Comparison of ENCODE assay signal across 7 cellular contexts in the genomic region with DNA sequence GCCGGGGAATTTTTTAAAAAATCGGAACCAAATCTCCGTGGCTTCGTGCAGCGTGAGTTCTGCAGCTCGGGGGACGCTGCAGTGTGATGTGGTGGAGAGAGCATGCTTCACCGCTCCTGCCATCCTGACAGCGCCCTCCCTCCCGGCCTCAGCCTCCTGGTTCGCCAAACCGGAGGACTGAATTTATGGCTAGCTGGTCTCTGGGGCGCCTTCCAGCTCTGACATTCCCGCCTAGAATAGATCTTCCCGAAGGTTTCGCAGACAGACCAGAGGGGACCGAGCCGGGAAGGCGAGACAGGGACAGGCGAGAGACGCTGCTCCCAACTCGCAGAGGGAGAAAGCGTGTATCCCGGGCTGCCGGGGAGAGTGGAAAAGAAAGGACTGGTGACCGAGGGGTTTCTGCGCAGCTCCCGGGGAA. TPM values are rescaled to one million over a fixed set of nuclear protein-coding genes. Genes with fewer than 3 reads are reported as not detected.
DNase-seq lines count a peak whose midpoint lies in the region; ATAC-seq, FAIRE-seq and TF ChIP-seq lines count a peak whose summit lies in the region.

No MANE protein-coding gene starts in this region.

- intact Hi-C loops in thyroid gland (cut with DNase I), result loop anchor here (10.0 kb wide), 1 partner anchor 150 kb away; no protein-coding TSS in a partner anchor

- peaks cover 8% of the 10 kb centered on the region for H3K4me1 ChIP-seq in endocrine pancreas (ENCODE audit: control insufficient read depth, insufficient read depth, low read length)
- peaks cover 10% of the 10 kb centered on the region for H3K4me1 ChIP-seq in mesenchymal stem cell (ENCODE audit: control insufficient read depth, insufficient read depth, low read depth, low read length)
- H3K4me1 ChIP-seq in thyroid gland, result peaks cover 41 to 71% of the 10 kb centered on the region in 2 donors

- no peak overlapping the region for H3K14ac ChIP-seq in mesenchymal stem cell (ENCODE audit: low read length in 2 of 2)

- H3K9me3 ChIP-seq in endocrine pancreas (ENCODE audit: control insufficient read depth, low read length) (no peaks in the 10 kb centered on the region), mesenchymal stem cell (ENCODE audit: control insufficient read depth, low read length) (no peaks in the 10 kb centered on the region), thyroid gland (no peaks in the 10 kb centered on the region)

- no peak overlapping the region for H3K23ac ChIP-seq in mesenchymal stem cell (ENCODE audit: low read length in 2 of 2)

- H3K27me3 ChIP-seq in endocrine pancreas (ENCODE audit: control insufficient read depth, insufficient read depth, low read length) (no peaks in the 10 kb centered on the region), mesenchymal stem cell (ENCODE audit: control insufficient read depth in 1 of 2, insufficient read depth in 1 of 2, low read length in 2 of 2) (peaks cover 8 to 73% of the 10 kb centered on the region in 2 experiments), thyroid gland (no peaks in the 10 kb centered on the region)

- peak overlapping the region; percentile 88 for H3K9ac ChIP-seq in endocrine pancreas (ENCODE audit: control insufficient read depth, insufficient read depth, low read length)
- H3K9ac ChIP-seq in mesenchymal stem cell (ENCODE audit: low read length), result no peak overlapping the region

- H2BK15ac ChIP-seq in mesenchymal stem cell (ENCODE audit: low read depth, poor library complexity, severe bottlenecking), result no peak overlapping the region

- H2BK120ac ChIP-seq in mesenchymal stem cell (ENCODE audit: low read depth, low read length), result peak overlapping the region; percentile 24

- H2AFZ ChIP-seq in mesenchymal stem cell (ENCODE audit: low read depth, low read length), result no peak overlapping the region

- FAIRE-seq in HTR-8/SVneo (lab: Jason Lieb, UNC) (no peak), H54 (lab: Jason Lieb, UNC) (no peak)

- H3K4ac ChIP-seq in mesenchymal stem cell (ENCODE audit: low read depth in 1 of 2, low read length in 2 of 2), result no peak overlapping the region

- H3K4me3 ChIP-seq in endocrine pancreas (ENCODE audit: control insufficient read depth, insufficient read depth, low read length), result peak overlapping the region; percentile 47
- peak overlapping the region; percentile 63 to 70 for H3K4me3 ChIP-seq in mesenchymal stem cell (ENCODE audit: insufficient read depth in 1 of 2, low read depth in 1 of 2, low read length in 2 of 2)
- H3K4me3 ChIP-seq in thyroid gland (replicated peaks in 1 of 3), result peak overlapping the region in 1 of 3 donors; percentile 45

- H3K18ac ChIP-seq in mesenchymal stem cell (ENCODE audit: low read depth in 1 of 2, low read length in 2 of 2), result peak overlapping the region in 1 of 2 experiments; percentile 88

- DNase-seq in mesenchymal stem cell, result peak; percentile 59
- peak; percentile 35 to 55 for DNase-seq in thyroid gland
- DNase-seq in HTR-8/SVneo (ENCODE audit: insufficient read length, low spot score), result no peak
- no peak for DNase-seq in H54 (ENCODE audit: insufficient read length, low spot score)

- H4K8ac ChIP-seq in mesenchymal stem cell (ENCODE audit: low read length), result peak overlapping the region; percentile 85

- ATAC-seq in GM18511 (IDR thresholded peaks at IDR 0.05; ENCODE audit: unreplicated experiment) (peak; percentile 33), SK-N-SH treated with all-trans-retinoic acid at 6 μM for 48 hours (peak; percentile 79)

- WGBS in mesenchymal stem cell, result 1% methylated on average over 28 of the region's 28 CpGs
- 7 to 8% methylated on average over 19 to 27 of the region's 28 CpGs for WGBS in thyroid gland, 2 donors

- no peak overlapping the region for H2BK5ac ChIP-seq in mesenchymal stem cell (ENCODE audit: low read depth, low read length, poor library complexity, severe bottlenecking)

- no peak overlapping the region for H3K27ac ChIP-seq in mesenchymal stem cell (ENCODE audit: low read length, poor library complexity, severe bottlenecking)
- peak overlapping the region in 2 of 3 donors; percentile 3 to 59 for H3K27ac ChIP-seq in thyroid gland

- H3K36me3 ChIP-seq in endocrine pancreas (ENCODE audit: control insufficient read depth, insufficient read depth, low read length) (no peaks in the 10 kb centered on the region), mesenchymal stem cell (ENCODE audit: control insufficient read depth in 1 of 2, insufficient read depth in 2 of 2, low read depth in 1 of 2, low read length in 2 of 2) (peaks cover 0 to 3% of the 10 kb centered on the region in 2 experiments), thyroid gland (peaks cover 0 to 4% of the 10 kb centered on the region in 2 donors)

- peak overlapping the region; percentile 72 for H3K4me2 ChIP-seq in mesenchymal stem cell (ENCODE audit: low read length, poor library complexity, severe bottlenecking)

- H2AK5ac ChIP-seq in mesenchymal stem cell (ENCODE audit: low read length, severe bottlenecking), result no peak overlapping the region

- peak overlapping the region; percentile 64 for H4K91ac ChIP-seq in mesenchymal stem cell (ENCODE audit: low read length)

- peak overlapping the region in 1 of 2 experiments; percentile 87 for H2BK12ac ChIP-seq in mesenchymal stem cell (ENCODE audit: low read length in 2 of 2)

- TF ChIP-seq CTCF in thyroid gland (IDR thresholded peaks at IDR 0.05), result no peak

- TF ChIP-seq POLR2A in thyroid gland (IDR thresholded peaks at IDR 0.05), result no peak
- no peak for TF ChIP-seq POLR2A in H54 (IDR thresholded peaks at IDR 0.05; ENCODE audit: low read depth, low read length)

- H3K79me1 ChIP-seq in mesenchymal stem cell (replicated peaks; ENCODE audit: low read length, poor library complexity, severe bottlenecking), result no peaks in the 10 kb centered on the region

TF ChIP-seq in SK-N-SH treated with all-trans-retinoic acid at 6 μM for 48 hours, 23 proteins besides CTCF, POLR2A, EP300 and RAD21:
- TF ChIP-seq ZFP3 (CRISPR knock-in tag; IDR thresholded peaks at IDR 0.05), result no peak
- TF ChIP-seq ZFP30 (CRISPR knock-in tag; IDR thresholded peaks at IDR 0.05), result no peak
- TF ChIP-seq GLIS3 (CRISPR knock-in tag; IDR thresholded peaks at IDR 0.05), result no peak
- no peak for TF ChIP-seq ESRRG (CRISPR knock-in tag; IDR thresholded peaks at IDR 0.05)
TF ChIP-seq in SK-N-SH treated with all-trans-retinoic acid at 6 μM for 48 hours: peak in this region for 0.

RNA-seq across cellular contexts. Expression of a gene that starts 25.9 kb away (rescaled TPM):
- 11.9 TPM for polyA plus RNA-seq in mesenchymal stem cell (2013, experiment 1 of 2)
- 11.5 TPM for polyA plus RNA-seq in mesenchymal stem cell (2013, experiment 2 of 2)
- total RNA-seq in thyroid gland, result 100 to 1,000 TPM; 271 to 316 (median 289) TPM

Comparison
In these comparisons a context has a peak if more than half of its experiments do, and no peak if none do; other contexts are left out.
1. DNase-seq: peak in mesenchymal stem cell (single experiment) and thyroid gland (2 of 2); none in HTR-8/SVneo (single experiment) and H54 (single experiment).